ENCODE assay signal across 8 cellular contexts in the genomic region with DNA sequence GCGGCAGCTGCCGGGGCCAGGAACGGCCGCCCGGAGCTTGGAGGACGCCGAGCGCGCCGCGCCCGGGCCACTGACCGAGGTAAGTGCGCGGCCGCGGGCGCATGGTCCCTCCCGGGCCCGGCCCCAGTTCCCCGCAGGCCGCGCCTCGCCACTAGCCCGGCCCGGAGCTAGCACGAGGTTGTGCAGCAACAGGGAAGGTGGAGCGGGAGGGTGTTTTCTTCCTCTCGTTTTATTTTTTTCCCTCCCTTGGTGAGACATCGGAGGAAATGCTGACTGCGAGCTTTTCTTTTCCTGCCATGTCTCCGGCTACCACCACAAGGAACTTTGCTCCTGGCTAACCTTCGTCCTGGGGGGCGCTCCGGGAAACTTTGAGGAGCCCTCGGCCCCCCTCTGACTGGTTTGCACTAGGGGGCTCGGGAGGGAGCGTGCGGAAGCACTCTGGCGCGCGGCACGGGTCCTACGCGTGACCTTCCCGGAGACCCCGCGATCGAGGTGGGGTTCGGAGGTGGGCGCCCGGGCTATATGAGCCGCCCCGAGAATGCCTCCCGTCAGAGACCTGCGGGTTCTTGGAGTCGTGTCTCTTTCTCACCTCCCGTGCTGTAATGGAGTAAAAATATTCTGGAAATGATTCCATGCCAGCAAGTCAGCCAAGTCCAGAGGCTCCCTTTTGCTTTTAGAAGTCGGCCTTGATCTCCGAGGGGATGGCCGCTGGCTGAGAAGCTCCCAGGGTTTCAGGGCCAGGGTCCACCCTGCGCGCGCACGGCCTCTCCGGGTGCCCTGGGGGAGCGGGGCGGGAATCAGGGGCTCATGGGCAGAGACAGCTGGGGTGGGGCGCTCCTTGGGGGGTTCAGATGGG. TPM values are rescaled to one million over a fixed set of nuclear protein-coding genes. Genes with fewer than 3 reads are reported as not detected.
DNase-seq lines count a peak whose midpoint lies in the region; ATAC-seq, FAIRE-seq and TF ChIP-seq lines count a peak whose summit lies in the region.

No MANE protein-coding gene starts in this region.

- FAIRE-seq in GM12892 (lab: Jason Lieb, UNC), result no peak

- H3K27me3 ChIP-seq in Peyer's patch, result peaks cover 0 to 21% of the 10 kb centered on the region in 2 donors
- H3K27me3 ChIP-seq in cardiac muscle cell, result no peaks in the 10 kb centered on the region
- no peaks in the 10 kb centered on the region for H3K27me3 ChIP-seq in psoas muscle (ENCODE audit: insufficient read depth in 3 of 3, low read length in 2 of 3)

- ATAC-seq in psoas muscle (peak in 3 of 4 donors; percentile 10 to 30 (median 25)), GM21447 (IDR thresholded peaks at IDR 0.05; ENCODE audit: unreplicated experiment) (no peak)

- DNase-seq in Daoy (ENCODE audit: low read depth), result peak; percentile 62
- DNase-seq in Peyer's patch, result no peak
- DNase-seq in cardiac muscle cell (ENCODE audit: low read depth in 1 of 2, low spot score in 1 of 2), result peak; percentile 45 to 71
- DNase-seq in psoas muscle, result peak; percentile 44 to 68
- no peak for DNase-seq in GM12892 (ENCODE audit: insufficient read length)
- no peak for DNase-seq in DMS153 treated with DMSO at 0.1 percent for 48 hours (lab: John Stamatoyannopoulos, UW; ENCODE audit: unreplicated experiment)
- no peak for DNase-seq in Ammon's horn (ENCODE audit: low spot score)

- H3K4me1 ChIP-seq in Peyer's patch (peaks cover 0 to 29% (median 13%) of the 10 kb centered on the region in 4 donors), cardiac muscle cell (ENCODE audit: low read depth) (peaks cover 18% of the 10 kb centered on the region), psoas muscle (peaks cover 24% of the 10 kb centered on the region)

- intact Hi-C loops in psoas muscle (cut with DNase I), result loop anchor here in 1 of 2 donors (5.0 to 10.0 kb wide), 2 partner anchors 40 to 62 kb away; no protein-coding TSS in a partner anchor

- TF ChIP-seq CTCF in Peyer's patch (IDR thresholded peaks at IDR 0.05) (no peak), cardiac muscle cell (IDR thresholded peaks at IDR 0.05; ENCODE audit: low read depth, low read length) (no peak), psoas muscle (IDR thresholded peaks at IDR 0.05) (no peak)

- H3K27ac ChIP-seq in Peyer's patch (no peak overlapping the region), cardiac muscle cell (no peak overlapping the region), psoas muscle (peak overlapping the region; percentile 87)

- H3K9me3 ChIP-seq in Peyer's patch (no peaks in the 10 kb centered on the region), cardiac muscle cell (ENCODE audit: low read depth) (no peaks in the 10 kb centered on the region), psoas muscle (no peaks in the 10 kb centered on the region)

- H3K4me3 ChIP-seq in Peyer's patch (peak overlapping the region; percentile 8 to 48 (median 38)), cardiac muscle cell (peak overlapping the region; percentile 69), psoas muscle (peak overlapping the region; percentile 68)

- no peaks in the 10 kb centered on the region for H3K36me3 ChIP-seq in Peyer's patch
- no peaks in the 10 kb centered on the region for H3K36me3 ChIP-seq in cardiac muscle cell
- no peaks in the 10 kb centered on the region for H3K36me3 ChIP-seq in psoas muscle (ENCODE audit: insufficient read depth in 1 of 2, low read depth in 1 of 2)

- TF ChIP-seq POLR2A in Peyer's patch (IDR thresholded peaks at IDR 0.05) (no peak), GM12892 (IDR thresholded peaks at IDR 0.05; ENCODE audit: low read depth, low read length) (no peak)

- WGBS in psoas muscle, 3 donors, result 3 to 8% (median 5%) methylated on average over 52 to 69 of the region's 69 CpGs

RNA-seq across cellular contexts. Expression of gene KCNJ12, which starts 0.9 kb away (rescaled TPM):
- total RNA-seq in Daoy (2014; rRNA removed; shearing (Covaris generic)), result 2.8 and 2.9 TPM in 2 replicates
- total RNA-seq in Peyer's patch, result 1 to 10 TPM in 1 of 4 donors, under 1 TPM in 1, not detected in 2; 0.94 to 1.7 TPM
- total RNA-seq in cardiac muscle cell, result 13.4 and 14.0 TPM in 2 replicates
- polyA plus RNA-seq in cardiac muscle cell, result 5.9 and 11.6 TPM in 2 replicates
- total RNA-seq in psoas muscle, result 10 to 100 TPM in 3 of 4 donors, 1 to 10 TPM in 1; 9.4 to 31.0 (median 23.4) TPM
- polyA plus RNA-seq in psoas muscle, result 10 to 100 TPM in 2 of 3 donors, 1 to 10 TPM in 1; 5.2 to 42.7 (median 13.6) TPM
- polyA plus RNA-seq in GM12892 (2012; ENCODE audit: missing spikeins), result not detected

Comparison
In these comparisons a context has a peak if more than half of its experiments do, and no peak if none do; other contexts are left out.
1. DNase-seq: peak in Daoy (single experiment), cardiac muscle cell (2 of 2) and psoas muscle (2 of 2); none in Peyer's patch (0 of 3), GM12892 (single experiment), DMS153 treated with DMSO at 0.1 percent for 48 hours (single experiment) and Ammon's horn (single experiment).
2. Peak in every context shown above with its lines, with median percentiles within 50 percentile points of each other: H3K4me3 ChIP-seq.